Comparison of ENCODE assay signal across 12 cellular contexts in the genomic region with DNA sequence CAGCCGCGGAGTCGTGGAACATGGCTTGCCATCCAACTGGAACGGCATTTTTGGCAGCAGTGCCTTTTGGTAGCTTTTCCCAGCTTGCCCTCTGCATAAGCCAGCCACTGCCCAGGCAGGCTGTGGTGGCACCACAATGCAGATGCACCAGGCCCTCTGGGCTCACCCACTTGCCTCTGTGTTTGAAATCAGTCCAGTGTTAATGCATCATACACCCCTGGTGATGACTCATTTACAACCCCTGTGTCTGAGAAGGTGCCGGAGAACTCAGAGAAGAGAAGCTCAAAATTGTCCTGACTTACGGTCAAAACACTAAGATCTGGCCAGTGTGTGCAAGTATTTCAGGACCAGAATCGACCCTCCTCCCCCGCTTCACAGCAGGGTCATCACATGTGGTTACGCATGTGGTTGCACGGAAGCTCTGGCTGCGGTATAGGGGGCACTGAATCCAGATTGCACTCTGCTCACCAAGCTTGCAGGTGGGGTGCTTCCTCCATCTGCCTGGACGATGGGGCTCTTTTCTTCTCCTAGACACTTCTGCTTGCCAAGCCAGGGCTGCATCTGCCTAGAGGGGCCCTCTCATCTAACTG.
DNase-seq lines count a peak whose midpoint lies in the region; ATAC-seq, FAIRE-seq and TF ChIP-seq lines count a peak whose summit lies in the region.
"Had no signal": no experiment of that assay in that cellular context is flagged by ENCODE, and none has a peak within 500 bp of the region (broad histone marks: within the 10 kb centered on the region; RNA-seq: fewer than 3 reads in every experiment).

No MANE protein-coding gene starts in this region.

- H3K4me3 ChIP-seq in keratinocyte (ENCODE audit: control insufficient read depth in 2 of 3, extremely low read depth in 1 of 3, insufficient read depth in 2 of 3, low read depth in 1 of 3, low read length in 3 of 3), result no peak overlapping the region
- H3K4me3 ChIP-seq: HAP-1 had no signal

- no peaks in the 10 kb centered on the region for H3K9me3 Mint-ChIP-seq in CD4-positive, alpha-beta T cell

- H3K36me3 ChIP-seq in keratinocyte (ENCODE audit: control insufficient read depth in 2 of 2, extremely low read depth in 1 of 2, insufficient read depth in 2 of 2, low read length in 2 of 2), result no peaks in the 10 kb centered on the region
- H3K36me3 ChIP-seq: HAP-1 had no signal

- H2AFZ ChIP-seq in keratinocyte (ENCODE audit: control insufficient read depth, low read length), result no peak overlapping the region

- no peaks in the 10 kb centered on the region for H3K9me1 ChIP-seq in keratinocyte (ENCODE audit: control insufficient read depth, extremely low read depth, insufficient read depth, low read length)

- H3K4me1 Mint-ChIP-seq in CD4-positive, alpha-beta T cell (ENCODE audit: low read depth), result no peaks in the 10 kb centered on the region

- H3K36me3 Mint-ChIP-seq in CD4-positive, alpha-beta T cell (ENCODE audit: low read depth), result no peaks in the 10 kb centered on the region

- ATAC-seq in GM21526 (IDR thresholded peaks at IDR 0.05; ENCODE audit: low FRiP score, unreplicated experiment) (peak; percentile 70), HG03342 (IDR thresholded peaks at IDR 0.05; ENCODE audit: unreplicated experiment) (no peak), HG03196 (IDR thresholded peaks at IDR 0.05; ENCODE audit: unreplicated experiment) (no peak)
- ATAC-seq in CD4-positive, alpha-beta T cell (ENCODE audit: poor library complexity), result no peak

- no peaks in the 10 kb centered on the region for H3K27me3 ChIP-seq in keratinocyte (ENCODE audit: control insufficient read depth, extremely low read depth, insufficient read depth, low read length)
- H3K27me3 ChIP-seq in CD4-positive, alpha-beta T cell (ENCODE audit: control insufficient read depth, insufficient read depth, low read length), result no peaks in the 10 kb centered on the region

- H3K27ac Mint-ChIP-seq in CD4-positive, alpha-beta T cell, result no peak overlapping the region

- POLR2A ChIA-PET in CD4-positive, alpha-beta T cell (lab: Charles Lee), result no interaction called here

- no peaks in the 10 kb centered on the region for H3K9me3 ChIP-seq in keratinocyte (ENCODE audit: control insufficient read depth, low read depth, low read length)
- no peaks in the 10 kb centered on the region for H3K9me3 ChIP-seq in CD4-positive, alpha-beta T cell (ENCODE audit: control insufficient read depth, low read length)

- intact Hi-C loops in CD4-positive, alpha-beta T cell (cut with DNase I, micrococcal nuclease), result no loop called here

- H3K9ac ChIP-seq in keratinocyte (ENCODE audit: control insufficient read depth, extremely low read depth, insufficient read depth, low read length), result no peak overlapping the region

- no peaks in the 10 kb centered on the region for H4K20me1 ChIP-seq in keratinocyte (ENCODE audit: control insufficient read depth, extremely low read depth, insufficient read depth, low read length)

- peak overlapping the region; percentile 44 for H3K4me2 ChIP-seq in keratinocyte (ENCODE audit: control insufficient read depth, extremely low read depth, insufficient read depth, low read depth, low read length)

- dilution Hi-C loops in keratinocyte (cut with MboI; ENCODE audit: extremely low pct_ligation_motif_present, low sequenced_read_pairs), result no loop called here

- CTCF ChIA-PET in CD4-positive, alpha-beta T cell (lab: Charles Lee), result no interaction called here

- H3K4me3 Mint-ChIP-seq in CD4-positive, alpha-beta T cell, result no peak overlapping the region

- no peak for TF ChIP-seq CTCF in keratinocyte (optimal IDR thresholded peaks at IDR 0.05 in 1 of 3, IDR thresholded peaks at IDR 0.05 in 1 of 3, conservative IDR thresholded peaks at IDR 0.05 in 1 of 3; ENCODE audit: extremely low read depth in 1 of 3, insufficient read depth in 2 of 3, low read length in 3 of 3)
- TF ChIP-seq CTCF in CD4-positive, alpha-beta T cell (IDR thresholded peaks at IDR 0.05), result no peak

- H3K27ac ChIP-seq in keratinocyte (ENCODE audit: control insufficient read depth, insufficient read depth, low read length), result no peak overlapping the region
- H3K27ac ChIP-seq in CD4-positive, alpha-beta T cell (ENCODE audit: low read depth, low read length), result no peak overlapping the region

- peak; percentile 81 for FAIRE-seq in keratinocyte (lab: Jason Lieb, UNC)

- DNase-seq in DMS79 (lab: John Stamatoyannopoulos, UW) (peak; percentile 35), NCI-H226 (peak; percentile 47), keratinocyte (ENCODE audit: low read depth, low spot score) (peak; percentile 55), ureter (ENCODE audit: low spot score) (no peak)
- no peak for DNase-seq in CD4-positive, alpha-beta T cell
- DNase-seq: activated CD4-positive, alpha-beta T cell treated with anti-CD3 and anti-CD28 coated beads for 4 hours; DMS 273 treated with DMSO at 0.1 percent for 48 hours; kidney glomerular epithelial cell had no signal

- H3K79me2 ChIP-seq in keratinocyte (ENCODE audit: control insufficient read depth, insufficient read depth, low read length), result no peaks in the 10 kb centered on the region

- no peaks in the 10 kb centered on the region for H3K27me3 Mint-ChIP-seq in CD4-positive, alpha-beta T cell

- H3K4me1 ChIP-seq in keratinocyte (ENCODE audit: control insufficient read depth, extremely low read depth, insufficient read depth, low read length), result peaks cover 12% of the 10 kb centered on the region
- H3K4me1 ChIP-seq: HAP-1 had no signal

Comparison
In these comparisons a context has a peak if more than half of its experiments do, and no peak if none do; other contexts are left out.
1. DNase-seq: peak in DMS79 (single experiment), NCI-H226 (single experiment) and keratinocyte (single experiment); none in CD4-positive, alpha-beta T cell (0 of 10) and ureter (single experiment).